ENCODE assay signal across 34 cellular contexts in the genomic region with DNA sequence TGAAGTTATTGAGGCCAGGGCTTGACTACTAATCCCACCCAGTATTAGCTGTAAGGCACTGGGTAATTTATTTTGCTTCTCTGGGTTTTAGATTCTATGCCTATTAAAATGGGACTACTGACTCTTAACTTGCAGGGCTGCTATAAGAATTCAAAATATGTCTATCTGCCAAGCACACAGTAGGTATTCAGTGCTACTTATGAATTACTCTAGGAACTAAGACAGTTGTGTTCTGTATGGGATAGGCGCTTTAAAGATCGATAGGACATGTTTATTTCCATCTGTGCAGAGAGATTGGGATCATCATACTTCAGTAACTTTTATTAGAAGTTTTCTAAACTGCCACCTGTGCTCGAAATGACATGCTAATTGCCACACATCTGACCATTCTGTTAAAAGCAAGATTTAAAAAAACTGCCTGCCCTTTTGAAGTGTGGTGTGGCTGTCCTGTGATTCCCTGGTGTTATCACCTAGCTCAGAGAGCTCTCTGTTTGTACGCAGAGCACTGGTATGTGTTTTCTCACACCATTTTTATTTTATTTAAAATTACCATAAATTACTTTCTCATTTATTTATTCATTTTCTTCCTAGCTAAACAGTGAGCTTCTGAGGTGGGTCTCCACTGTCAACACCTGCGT. TPM values are rescaled to one million over a fixed set of nuclear protein-coding genes. Genes with fewer than 3 reads are reported as not detected.
DNase-seq lines count a peak whose midpoint lies in the region; ATAC-seq, FAIRE-seq and TF ChIP-seq lines count a peak whose summit lies in the region.
"Had no signal": no experiment of that assay in that cellular context is flagged by ENCODE, and none has a peak within 500 bp of the region (broad histone marks: within the 10 kb centered on the region; RNA-seq: fewer than 3 reads in every experiment).

No MANE protein-coding gene starts in this region.

- H3K9me3 ChIP-seq in Loucy (ENCODE audit: insufficient read depth, low read depth, low read length) (no peaks in the 10 kb centered on the region), K562 (replicated peaks; ENCODE audit: control insufficient read depth, insufficient read depth, low read depth, low read length) (no peaks in the 10 kb centered on the region; the same call in 1 of the 2 replicates), psoas muscle (peaks cover 6% of the 10 kb centered on the region)
- H3K9me3 ChIP-seq: prostate gland, sigmoid colon, SK-N-SH, transverse colon had no signal

- H4K20me1 ChIP-seq in Loucy (ENCODE audit: insufficient read depth, low read length, poor library complexity, severe bottlenecking) (peaks cover 12% of the 10 kb centered on the region), K562 (replicated peaks; ENCODE audit: control insufficient read depth, insufficient read depth, low read length) (no peaks in the 10 kb centered on the region)
- H4K20me1 ChIP-seq: BLaER1 had no signal

- no peak for TF ChIP-seq POLR2A in K562 (conservative IDR thresholded peaks at IDR 0.05)

- peak overlapping the region; percentile 23 for H3K4me3 Mint-ChIP-seq in activated naive CD4-positive, alpha-beta T cell treated with anti-CD3 and anti-CD28 coated beads, Interleukin-2, amount 50 U/mL, for 24 hours
- H3K4me3 Mint-ChIP-seq: activated T-helper 1 cell treated with anti-CD3 and anti-CD28 coated beads, Interleukin-12 subunit alpha, Interleukin-12 subunit beta, Interleukin-2, Interleukin-4 antibody, amounts not matched to agents 30 ng/mL and 10 ng/mL and 1 ng/mL, durations not matched to agents 14 hours and 24 hours and 36 hours; H9; T-helper 1 cell treated with Interleukin-12 subunit alpha and Interleukin-12 subunit beta and Interleukin-4 antibody, amounts not matched to agents 30 μg/mL and 1 μg/mL, for 36 hours had no signal

- H3K4me1 ChIP-seq in Loucy (ENCODE audit: insufficient read depth, low read length, poor library complexity, severe bottlenecking): peaks cover 87% of the 10 kb centered on the region
- peaks cover 0 to 52% of the 10 kb centered on the region in 2 experiments; a peak in 4 of 5 replicates for H3K4me1 ChIP-seq in K562 (replicated peaks in 1 of 2; ENCODE audit: control insufficient read depth in 2 of 2, insufficient read depth in 2 of 2, low read length in 2 of 2)
- H3K4me1 ChIP-seq in psoas muscle: peaks cover 11% of the 10 kb centered on the region
- H3K4me1 ChIP-seq: prostate gland, transverse colon had no signal

- peak overlapping the region; percentile 93 for H3K27ac Mint-ChIP-seq in activated naive CD4-positive, alpha-beta T cell treated with anti-CD3 and anti-CD28 coated beads, Interleukin-2, amount 50 U/mL, for 24 hours
- H3K27ac Mint-ChIP-seq: activated T-helper 1 cell treated with anti-CD3 and anti-CD28 coated beads, Interleukin-12 subunit alpha, Interleukin-12 subunit beta, Interleukin-2, Interleukin-4 antibody, amounts not matched to agents 30 ng/mL and 10 ng/mL and 1 ng/mL, durations not matched to agents 14 hours and 24 hours and 36 hours; H9; T-helper 1 cell treated with Interleukin-12 subunit alpha and Interleukin-12 subunit beta and Interleukin-4 antibody, amounts not matched to agents 30 μg/mL and 1 μg/mL, for 36 hours had no signal

- BruUV-seq in K562 (replicated peaks; lab: Mats Ljungman, UMichigan): no TSS peak

- H3K4me3 ChIP-seq in Loucy (ENCODE audit: low read length, poor library complexity, severe bottlenecking) (no peak overlapping the region), K562 (no peak overlapping the region), psoas muscle (no peak overlapping the region)
- H3K4me3 ChIP-seq: BLaER1, coronary artery, prostate gland, sigmoid colon, transverse colon had no signal

- H3K27ac ChIP-seq in K562 (ENCODE audit: extremely low read depth, low read depth, low read length) (no peak overlapping the region), psoas muscle (peak overlapping the region; percentile 2)
- H3K27ac ChIP-seq: BLaER1, coronary artery, prostate gland, sigmoid colon, transverse colon had no signal

- in situ Hi-C loops in K562 (cut with MboI): no loop called here

- H3K79me2 ChIP-seq in Loucy (ENCODE audit: insufficient read depth, low read length) (peaks cover 100% of the 10 kb centered on the region), K562 (ENCODE audit: control insufficient read depth, insufficient read depth, low read length) (no peaks in the 10 kb centered on the region)

- H2AFZ ChIP-seq in Loucy (ENCODE audit: low read length): no peak overlapping the region
- peak overlapping the region; percentile 51; the same call in 1 of the 2 replicates for H2AFZ ChIP-seq in K562 (ENCODE audit: low read depth, low read length)

- H3K4me1 Mint-ChIP-seq in activated naive CD4-positive, alpha-beta T cell treated with anti-CD3 and anti-CD28 coated beads, Interleukin-2, amount 50 U/mL, for 24 hours: peaks cover 92% of the 10 kb centered on the region
- H3K4me1 Mint-ChIP-seq: H9 had no signal

- H3K9ac ChIP-seq in Loucy (ENCODE audit: low read depth, low read length, poor library complexity, severe bottlenecking) (peak overlapping the region; percentile 48), K562 (ENCODE audit: insufficient read depth in 1 of 2, low read depth in 2 of 2, low read length in 2 of 2) (no peak overlapping the region)
- H3K9ac ChIP-seq: BLaER1, SK-N-SH had no signal

- FAIRE-seq in K562 (lab: Jason Lieb, UNC): no peak
- FAIRE-seq: astrocyte, kidney, TTC549 had no signal

- no peak for TF ChIP-seq RAD21 in K562 (CRISPR knock-in tag; conservative IDR thresholded peaks at IDR 0.05 in 1 of 2, IDR thresholded peaks at IDR 0.05 in 1 of 2)

- intact Hi-C loops in K562 (cut with micrococcal nuclease): no loop called here
- intact Hi-C loops in psoas muscle (cut with DNase I): no loop called here

- H3K9me3 Mint-ChIP-seq in activated naive CD4-positive, alpha-beta T cell treated with anti-CD3 and anti-CD28 coated beads, Interleukin-2, amount 50 U/mL, for 24 hours: no peaks in the 10 kb centered on the region
- H3K9me3 Mint-ChIP-seq: H9 had no signal

- H3K9me1 ChIP-seq in K562 (ENCODE audit: control insufficient read depth, insufficient read depth, low read length): no peaks in the 10 kb centered on the region

- H3K36me3 Mint-ChIP-seq in activated naive CD4-positive, alpha-beta T cell treated with anti-CD3 and anti-CD28 coated beads, Interleukin-2, amount 50 U/mL, for 24 hours: peaks cover 21% of the 10 kb centered on the region

- H3K9me2 ChIP-seq in Loucy (replicated peaks; ENCODE audit: low read depth, low read length): no peaks in the 10 kb centered on the region
- H3K9me2 ChIP-seq: SK-N-SH had no signal

- no peak for ATAC-seq in K562
- no peak for ATAC-seq in psoas muscle
- no peak for ATAC-seq in HG02840 (IDR thresholded peaks at IDR 0.05; ENCODE audit: low FRiP score, unreplicated experiment)
- ATAC-seq: PC-3 had no signal

- no peak for TF ChIP-seq CTCF in Loucy (conservative IDR thresholded peaks at IDR 0.05; ENCODE audit: low read length)
- TF ChIP-seq CTCF in K562 (IDR thresholded peaks at IDR 0.05 in 2 of 3, conservative IDR thresholded peaks at IDR 0.05 in 1 of 3; ENCODE audit: insufficient read depth in 2 of 3, low read depth in 1 of 3, low read length in 3 of 3): no peak
- TF ChIP-seq CTCF in psoas muscle (IDR thresholded peaks at IDR 0.05): no peak

- POLR2A ChIA-PET in K562 (lab: Yijun Ruan, JAX): interaction anchor here (0.9 kb wide), 1 partner anchor 10 kb away, joined by 4 read pairs; no protein-coding TSS in a partner anchor

- H3K4me2 ChIP-seq in Loucy (ENCODE audit: low read depth, low read length, poor library complexity, severe bottlenecking) (peak overlapping the region; percentile 40), K562 (ENCODE audit: insufficient read depth, low read length) (no peak overlapping the region)
- H3K4me2 ChIP-seq: BLaER1, SK-N-SH had no signal

- WGBS in K562 (ENCODE audit: insufficient coverage, low coverage, missing lambda C conversion rate): 56% methylated on average over 5 of the region's 5 CpGs
- 54 to 63% (median 59%) methylated on average over 5 of the region's 5 CpGs for WGBS in psoas muscle, 3 donors

- no peaks in the 10 kb centered on the region for H3K27me3 Mint-ChIP-seq in activated naive CD4-positive, alpha-beta T cell treated with anti-CD3 and anti-CD28 coated beads, Interleukin-2, amount 50 U/mL, for 24 hours

- TF ChIP-seq EP300 in K562 (IDR thresholded peaks at IDR 0.05; ENCODE audit: low read length): no peak

- H3K27me3 ChIP-seq in Loucy (ENCODE audit: insufficient read depth, low read length, poor library complexity, severe bottlenecking): no peaks in the 10 kb centered on the region
- H3K27me3 ChIP-seq in K562 (ENCODE audit: control insufficient read depth in 2 of 2, insufficient read depth in 2 of 2, low read length in 2 of 2): no peaks in the 10 kb centered on the region
- H3K27me3 ChIP-seq in psoas muscle (ENCODE audit: insufficient read depth in 3 of 3, low read length in 2 of 3): no peaks in the 10 kb centered on the region
- H3K27me3 ChIP-seq: BLaER1, sigmoid colon, transverse colon had no signal

- CTCF ChIA-PET in K562 (lab: Yijun Ruan, JAX; ENCODE audit: low intra/inter-chr PET ratio): no interaction called here

- no peak for DNase-seq in activated naive CD4-positive, alpha-beta T cell (lab: John Stamatoyannopoulos, UW)
- DNase-seq in K562 (ENCODE audit: extremely low read depth in 1 of 4, low spot score in 3 of 4) (no peak), psoas muscle (no peak), hepatic stellate cell (ENCODE audit: low spot score) (no peak), retina (no peak)
- DNase-seq: Calu3; DMS79 treated with DMSO at 0.1 percent for 48 hours; GF-D8; H9; Karpas-422; kidney; NCI-H1417; NCI-H2029 treated with DMSO at 0.1 percent for 48 hours; NCI-H524 treated with DMSO at 0.1 percent for 48 hours; NK-92 treated with Interleukin-12 subunit alpha and Interleukin-12 subunit beta, amount 100 ng/mL, for 24 hours; occipital lobe; PC-3; sigmoid colon; SK-N-SH; stimulated activated CD4-positive, alpha-beta T cell treated with anti-CD3 and anti-CD28 coated beads, Interleukin-12 subunit alpha, Interleukin-12 subunit beta, amount 100 ng/mL, for 4 hours; stimulated activated CD4-positive, alpha-beta T cell treated with anti-CD3 and anti-CD28 coated beads, Interleukin-2, amount 100 ng/mL, for 48 hours; transverse colon had no signal

- H3F3A ChIP-seq in Loucy (ENCODE audit: low read depth): peaks cover 3% of the 10 kb centered on the region; the same call in 1 of the 2 replicates

- H3K36me3 ChIP-seq in Loucy (ENCODE audit: insufficient read depth, low read length): peaks cover 10% of the 10 kb centered on the region; the same call in 1 of the 2 replicates
- no peaks in the 10 kb centered on the region; the same call in 2 of the 3 replicates for H3K36me3 ChIP-seq in K562 (ENCODE audit: control insufficient read depth, insufficient read depth, low read length)
- no peaks in the 10 kb centered on the region for H3K36me3 ChIP-seq in psoas muscle (ENCODE audit: insufficient read depth in 1 of 2, low read depth in 1 of 2)
- H3K36me3 ChIP-seq: BLaER1, prostate gland, sigmoid colon, transverse colon had no signal

RNA-seq across cellular contexts. Expression of a gene that starts 58.7 kb away (rescaled TPM):
- 2.9 and 14.8 TPM in 2 replicates for total RNA-seq in K562 (2011; cell fraction: chromatin; rRNA removed; ENCODE audit: low replicate concordance)
- total RNA-seq in K562 (2011; cell fraction: nucleolus; rRNA removed): 0.67 and 2.2 TPM in 2 replicates
- total RNA-seq in K562 (2011; cell fraction: nucleoplasm; rRNA removed): 5.6 and 6.0 TPM in 2 replicates
- total RNA-seq in K562 (2014; rRNA removed) (6.7 TPM in 2 replicates), K562 (2014; rRNA removed; fragmentation: Illumina TruSeq; extraction: Trizol) (15.6 and 16.5 TPM in 2 replicates), K562 (2015; rRNA removed; fragmentation: Illumina TruSeq; extraction: Trizol) (28.1 and 31.5 TPM in 2 replicates), K562 (2021) (17.4 and 22.5 TPM in 2 replicates), psoas muscle (1 to 10 TPM; 1.3 to 3.2 (median 2.3) TPM)
- polyA plus RNA-seq in K562 (2011; rRNA removed) (4.7 and 25.4 TPM in 2 replicates), K562 (2014; fragmentation: Illumina TruSeq; extraction: Trizol) (13.7 and 18.4 TPM in 2 replicates), K562 (2014; fragmentation: Nextera tagmentation; extraction: Ambion mirVana) (1 to 10 TPM; 9.4 to 9.7 TPM), K562 (2014; rRNA removed) (7.4 and 8.0 TPM in 2 replicates), psoas muscle (under 1 TPM; 0.22 to 0.35 (median 0.25) TPM)
- 0.85 and 9.2 TPM in 2 replicates for polyA plus RNA-seq in K562 (2011; cell fraction: cytosol; rRNA removed)
- polyA plus RNA-seq in K562 (2011; cell fraction: nucleus; rRNA removed): 5.6 and 40.9 TPM in 2 replicates
- polyA plus RNA-seq in K562 (2012): 20.9 and 22.7 TPM in 2 replicates
- 4.0 and 45.3 TPM in 2 replicates for polyA minus RNA-seq in K562 (2011; rRNA and poly(A)+ RNA removed)
- 2.4 and 15.2 TPM in 2 replicates for polyA minus RNA-seq in K562 (2011; cell fraction: cytosol; rRNA and poly(A)+ RNA removed)
- polyA minus RNA-seq in K562 (2011; cell fraction: nucleus; rRNA and poly(A)+ RNA removed): 5.4 and 62.8 TPM in 2 replicates
- total RNA-seq: fibroblast of villous mesenchyme, H9, myocyte had no signal
- polyA plus RNA-seq: SK-N-SH had no signal
